ENCODE assay signal across 34 cellular contexts in genomic region chr18:404061-404460, GRCh38.
"Had no signal": no experiment of that assay in that cellular context is flagged by ENCODE, and none has a peak within 500 bp of the region (broad histone marks: within the 10 kb centered on the region; RNA-seq: fewer than 3 reads in every experiment).

No MANE protein-coding gene starts in this region.

- H3K36me3 Mint-ChIP-seq: activated naive CD4-positive, alpha-beta T cell treated with anti-CD3 and anti-CD28 coated beads, Interleukin-2, amount 50 U/mL, for 24 hours; T-cell had no signal

- FAIRE-seq: bronchial epithelial cell, K562, RCC 7860 had no signal

- H3K9me3 ChIP-seq: body of pancreas had no signal

- H3K36me3 ChIP-seq: WERI-Rb-1 had no signal

- H3K27ac ChIP-seq: body of pancreas, SK-N-MC, WERI-Rb-1 had no signal

- DNase-seq: activated CD4-positive, alpha-beta T cell treated with anti-CD3 and anti-CD28 coated beads for 4 hours; activated CD8-positive, alpha-beta memory T cell treated with anti-CD3 and anti-CD28 coated beads, Interleukin-2, amount 50 U/mL, for 48 hours; activated CD8-positive, alpha-beta T cell treated with anti-CD3 and anti-CD28 coated beads, Interleukin-2, amount 10 ng/mL, durations not matched to agents 7 days and 5 days; activated effector memory CD4-positive, alpha-beta T cell treated with Interleukin-2 at 50 U/mL for 16 hours; activated naive CD4-positive, alpha-beta T cell; activated T-cell treated with anti-CD3 and anti-CD28 coated beads, Interleukin-2, amount 50 U/mL, for 1 hour; aorta; body of pancreas; Karpas-422; MV-4-11; NCI-H1092 treated with DMSO at 0.1 percent for 48 hours; NCI-H1417 treated with DMSO at 0.1 percent for 48 hours; NCI-H1694; NCI-H2029; NCI-H2107; NCI-H2171 treated with DMSO at 0.1 percent for 48 hours; NCI-H226; NCI-H526; NCI-H82; NK-92 treated with Interleukin-12 subunit alpha and Interleukin-12 subunit beta, amount 100 ng/mL, for 24 hours; PC-3; SIG-M5; T-cell; T-helper 2 cell; T1000; WERI-Rb-1 had no signal

- H3K4me1 Mint-ChIP-seq: activated naive CD4-positive, alpha-beta T cell treated with anti-CD3 and anti-CD28 coated beads, Interleukin-2, amount 50 U/mL, for 24 hours; central memory CD8-positive, alpha-beta T cell; T-cell had no signal

- H3K4me1 ChIP-seq: body of pancreas had no signal

- H3K4me3 Mint-ChIP-seq: activated CD8-positive, alpha-beta T cell treated with anti-CD3 and anti-CD28 coated beads, Interleukin-2, amount 10 ng/mL, durations not matched to agents 7 days and 5 days; activated naive CD4-positive, alpha-beta T cell treated with anti-CD3 and anti-CD28 coated beads, Interleukin-2, amount 50 U/mL, for 24 hours; activated T-helper 1 cell treated with anti-CD3 and anti-CD28 coated beads, Interleukin-12 subunit alpha, Interleukin-12 subunit beta, Interleukin-2, Interleukin-4 antibody, amounts not matched to agents 30 ng/mL and 10 ng/mL and 1 ng/mL, durations not matched to agents 14 hours and 24 hours and 36 hours; central memory CD8-positive, alpha-beta T cell; T-cell had no signal

- ATAC-seq: activated CD4-positive, CD25-positive, alpha-beta regulatory T cell treated with anti-CD3 and anti-CD28 coated beads, Interleukin-2, amount 50 U/mL, for 24 hours; activated CD8-positive, alpha-beta T cell treated with anti-CD3 and anti-CD28 coated beads, Interleukin-2, amount 10 ng/mL, durations not matched to agents 7 days and 5 days; body of pancreas; K562; PC-3; T-cell had no signal

- H3K27me3 ChIP-seq: body of pancreas had no signal

- H3K27ac Mint-ChIP-seq: activated CD8-positive, alpha-beta T cell treated with anti-CD3 and anti-CD28 coated beads, Interleukin-2, amount 10 ng/mL, durations not matched to agents 7 days and 5 days; activated T-helper 1 cell treated with anti-CD3 and anti-CD28 coated beads, Interleukin-12 subunit alpha, Interleukin-12 subunit beta, Interleukin-2, Interleukin-4 antibody, amounts not matched to agents 30 ng/mL and 10 ng/mL and 1 ng/mL, durations not matched to agents 14 hours and 24 hours and 36 hours; T-cell had no signal

- H3K4me3 ChIP-seq: body of pancreas, K562, SK-N-MC had no signal
